Comparison of ENCODE assay signal across 1 cellular context in genomic region chr1:18926315-18927081, GRCh38.
TF ChIP-seq lines count a peak whose summit lies in the region.

No MANE protein-coding gene starts in this region.

TF ChIP-seq in H1, 55 proteins besides CTCF, POLR2A, EP300 and RAD21:
- TF ChIP-seq HDAC6 (IDR thresholded peaks at IDR 0.05; ENCODE audit: low read depth, low read length) (no peak), ASH2L (IDR thresholded peaks at IDR 0.05; ENCODE audit: low read length) (no peak), HDAC2 (IDR thresholded peaks at IDR 0.05; ENCODE audit: borderline replicate concordance in 1 of 2, low read depth in 2 of 2, low read length in 2 of 2) (no peak), KDM1A (IDR thresholded peaks at IDR 0.05; ENCODE audit: borderline replicate concordance, low read length) (no peak)
TF ChIP-seq in H1: peak in this region for 0.
